Comparison of ENCODE assay signal across 1 cellular context in the genomic region with DNA sequence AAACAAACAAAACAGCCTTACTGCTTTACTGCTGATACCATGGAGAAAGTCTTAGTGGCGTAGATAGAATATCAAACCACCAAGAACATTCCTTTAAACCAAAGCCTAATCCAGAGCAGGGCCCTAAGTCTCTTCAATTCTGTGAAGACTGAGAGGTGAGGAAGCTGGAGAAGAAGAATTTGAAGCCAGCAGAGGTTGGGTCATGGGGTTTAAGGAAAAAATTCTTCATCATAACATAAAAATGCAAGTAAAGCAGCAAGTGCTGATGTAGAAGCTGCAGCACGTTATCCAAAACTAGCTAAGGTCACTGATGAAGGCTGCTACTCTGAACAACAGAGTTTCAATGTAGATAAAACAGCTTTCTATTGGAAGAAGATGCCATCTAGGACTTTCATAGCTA.
TF ChIP-seq lines count a peak whose summit lies in the region.

No MANE protein-coding gene starts in this region.

TF ChIP-seq in HepG2, 621 proteins besides CTCF, POLR2A, EP300 and RAD21 (continued from another document):
- TF ChIP-seq, protein P1, sequence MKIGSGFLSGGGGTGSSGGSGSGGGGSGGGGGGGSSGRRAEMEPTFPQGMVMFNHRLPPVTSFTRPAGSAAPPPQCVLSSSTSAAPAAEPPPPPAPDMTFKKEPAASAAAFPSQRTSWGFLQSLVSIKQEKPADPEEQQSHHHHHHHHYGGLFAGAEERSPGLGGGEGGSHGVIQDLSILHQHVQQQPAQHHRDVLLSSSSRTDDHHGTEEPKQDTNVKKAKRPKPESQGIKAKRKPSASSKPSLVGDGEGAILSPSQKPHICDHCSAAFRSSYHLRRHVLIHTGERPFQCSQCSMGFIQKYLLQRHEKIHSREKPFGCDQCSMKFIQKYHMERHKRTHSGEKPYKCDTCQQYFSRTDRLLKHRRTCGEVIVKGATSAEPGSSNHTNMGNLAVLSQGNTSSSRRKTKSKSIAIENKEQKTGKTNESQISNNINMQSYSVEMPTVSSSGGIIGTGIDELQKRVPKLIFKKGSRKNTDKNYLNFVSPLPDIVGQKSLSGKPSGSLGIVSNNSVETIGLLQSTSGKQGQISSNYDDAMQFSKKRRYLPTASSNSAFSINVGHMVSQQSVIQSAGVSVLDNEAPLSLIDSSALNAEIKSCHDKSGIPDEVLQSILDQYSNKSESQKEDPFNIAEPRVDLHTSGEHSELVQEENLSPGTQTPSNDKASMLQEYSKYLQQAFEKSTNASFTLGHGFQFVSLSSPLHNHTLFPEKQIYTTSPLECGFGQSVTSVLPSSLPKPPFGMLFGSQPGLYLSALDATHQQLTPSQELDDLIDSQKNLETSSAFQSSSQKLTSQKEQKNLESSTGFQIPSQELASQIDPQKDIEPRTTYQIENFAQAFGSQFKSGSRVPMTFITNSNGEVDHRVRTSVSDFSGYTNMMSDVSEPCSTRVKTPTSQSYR (CRISPR knock-in tag; IDR thresholded peaks at IDR 0.05; ENCODE audit: borderline replicate concordance), result no peak
- no peak for TF ChIP-seq HES4 (CRISPR knock-in tag; IDR thresholded peaks at IDR 0.05; ENCODE audit: borderline replicate concordance)
- TF ChIP-seq ZNF326 (CRISPR knock-in tag; IDR thresholded peaks at IDR 0.05; ENCODE audit: borderline replicate concordance), result no peak
- TF ChIP-seq GABPA (IDR thresholded peaks at IDR 0.05; ENCODE audit: low read depth, low read length), result no peak
- TF ChIP-seq GABPA (CRISPR knock-in tag; IDR thresholded peaks at IDR 0.05; ENCODE audit: low read depth), result no peak
- TF ChIP-seq, protein P2, sequence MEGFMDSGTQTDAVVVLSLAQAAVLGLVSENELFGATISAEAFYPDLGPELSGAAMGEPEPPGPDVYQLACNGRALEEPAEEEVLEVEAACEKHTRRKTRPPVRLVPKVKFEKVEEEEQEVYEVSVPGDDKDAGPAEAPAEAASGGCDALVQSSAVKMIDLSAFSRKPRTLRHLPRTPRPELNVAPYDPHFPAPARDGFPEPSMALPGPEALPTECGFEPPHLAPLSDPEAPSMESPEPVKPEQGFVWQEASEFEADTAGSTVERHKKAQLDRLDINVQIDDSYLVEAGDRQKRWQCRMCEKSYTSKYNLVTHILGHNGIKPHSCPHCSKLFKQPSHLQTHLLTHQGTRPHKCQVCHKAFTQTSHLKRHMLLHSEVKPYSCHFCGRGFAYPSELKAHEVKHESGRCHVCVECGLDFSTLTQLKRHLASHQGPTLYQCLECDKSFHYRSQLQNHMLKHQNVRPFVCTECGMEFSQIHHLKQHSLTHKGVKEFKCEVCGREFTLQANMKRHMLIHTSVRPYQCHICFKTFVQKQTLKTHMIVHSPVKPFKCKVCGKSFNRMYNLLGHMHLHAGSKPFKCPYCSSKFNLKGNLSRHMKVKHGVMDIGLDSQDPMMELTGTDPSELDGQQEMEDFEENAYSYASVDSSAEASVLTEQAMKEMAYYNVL (CRISPR knock-in tag; IDR thresholded peaks at IDR 0.05; ENCODE audit: borderline replicate concordance), result no peak
- no peak for TF ChIP-seq ZNF383 (CRISPR knock-in tag; IDR thresholded peaks at IDR 0.05; ENCODE audit: borderline replicate concordance)
- TF ChIP-seq PAF1 (CRISPR knock-in tag; IDR thresholded peaks at IDR 0.05), result no peak
- TF ChIP-seq RBAK (CRISPR knock-in tag; IDR thresholded peaks at IDR 0.05), result no peak
- no peak for TF ChIP-seq NAIF1 (CRISPR knock-in tag; IDR thresholded peaks at IDR 0.05; ENCODE audit: borderline replicate concordance)
- TF ChIP-seq BRD4 (CRISPR knock-in tag; IDR thresholded peaks at IDR 0.05), result no peak
- no peak for TF ChIP-seq ZNF761 (CRISPR knock-in tag; conservative IDR thresholded peaks at IDR 0.05)
